ENCODE assay signal across 6 cellular contexts in the genomic region with DNA sequence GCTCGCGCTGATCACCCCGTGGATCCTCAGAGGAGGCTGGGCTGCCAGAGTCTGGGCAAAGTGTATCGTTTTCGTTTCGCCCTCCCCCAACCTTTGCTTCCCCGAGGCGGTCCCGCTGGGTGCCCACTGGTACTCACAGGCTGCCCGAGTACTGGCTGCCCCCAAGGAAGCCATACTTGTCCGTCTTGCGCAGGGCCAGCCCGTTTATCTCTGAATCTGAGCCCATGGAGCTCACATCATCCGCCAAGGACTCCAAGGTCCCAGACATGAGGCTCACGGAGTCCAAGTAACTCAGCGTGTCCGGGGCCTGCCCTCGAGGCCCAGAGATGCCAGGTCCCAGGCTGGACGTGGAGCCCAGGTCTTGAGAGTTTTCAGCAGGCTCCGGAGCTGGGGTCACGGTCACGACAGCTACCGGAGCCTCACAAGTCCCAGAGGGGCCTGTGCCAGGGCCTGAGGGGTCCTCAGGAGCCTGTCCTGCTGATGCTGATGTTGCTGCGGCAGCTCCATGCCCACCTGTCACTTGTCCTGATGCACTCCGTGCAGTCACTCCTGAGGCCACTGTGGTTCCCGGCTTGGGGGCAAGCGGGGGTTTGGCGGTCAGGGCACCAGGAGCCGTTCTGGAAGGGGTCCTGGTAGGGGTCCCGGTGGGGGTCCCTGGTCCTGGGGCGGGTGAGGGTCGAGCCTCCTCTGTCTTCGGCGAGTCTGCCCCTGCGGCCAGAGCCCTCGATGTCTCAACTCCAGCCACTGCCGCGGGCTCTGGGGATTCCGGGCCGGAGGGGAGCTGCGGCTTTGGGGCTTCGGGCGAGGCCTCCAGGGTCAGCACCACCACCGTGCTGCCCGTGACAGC. TPM values are rescaled to one million over a fixed set of nuclear protein-coding genes. Genes with fewer than 3 reads are reported as not detected.
DNase-seq lines count a peak whose midpoint lies in the region; ATAC-seq and TF ChIP-seq lines count a peak whose summit lies in the region.

No MANE protein-coding gene starts in this region.

- no peak for TF ChIP-seq CTCF in WTC11 (IDR thresholded peaks at IDR 0.05)

- no peaks in the 10 kb centered on the region for H3K27me3 ChIP-seq in CD4-positive, CD25-positive, alpha-beta regulatory T cell (ENCODE audit: control insufficient read depth, insufficient read depth, low read length)

- peaks cover 43% of the 10 kb centered on the region for H3K4me1 ChIP-seq in CD4-positive, CD25-positive, alpha-beta regulatory T cell (ENCODE audit: control insufficient read depth, insufficient read depth, low read length, poor library complexity, severe bottlenecking)

- H3K27me3 Mint-ChIP-seq in CD4-positive, CD25-positive, alpha-beta regulatory T cell: no peaks in the 10 kb centered on the region
- H3K27me3 Mint-ChIP-seq in WTC11 (ENCODE audit: low read depth): no peaks in the 10 kb centered on the region; the same call in 1 of the 2 replicates

- peak overlapping the region; percentile 72 for H3K27ac ChIP-seq in CD4-positive, CD25-positive, alpha-beta regulatory T cell (ENCODE audit: insufficient read depth, low read length, poor library complexity, severe bottlenecking)

- CTCF ChIA-PET in WTC11 (lab: Charles Lee): interaction anchor here (1.1 to 3.9 kb wide), 9 partner anchors 9 to 277 kb away, joined by 3 to 47 read pairs (median 5); partner anchors contain the start of genes DCTPP1, ZNF48 and ZNF771

- peaks cover 6 to 65% (median 43%) of the 10 kb centered on the region in 4 donors for H3K4me1 Mint-ChIP-seq in CD4-positive, CD25-positive, alpha-beta regulatory T cell
- peaks cover 34% of the 10 kb centered on the region for H3K4me1 Mint-ChIP-seq in WTC11

- peaks cover 11% of the 10 kb centered on the region for H3K36me3 Mint-ChIP-seq in CD4-positive, CD25-positive, alpha-beta regulatory T cell
- H3K36me3 Mint-ChIP-seq in WTC11: peaks cover 12% of the 10 kb centered on the region

- H3K4me3 Mint-ChIP-seq in CD4-positive, CD25-positive, alpha-beta regulatory T cell: peak overlapping the region; percentile 81 to 95 (median 87)
- H3K4me3 Mint-ChIP-seq in WTC11: peak overlapping the region; percentile 80

- H3K27ac Mint-ChIP-seq in CD4-positive, CD25-positive, alpha-beta regulatory T cell: peak overlapping the region; percentile 72 to 84 (median 80)
- no peak overlapping the region for H3K27ac Mint-ChIP-seq in WTC11

- H3K4me3 ChIP-seq in CD4-positive, CD25-positive, alpha-beta regulatory T cell (ENCODE audit: low read depth, low read length): peak overlapping the region; percentile 83

- POLR2A ChIA-PET in WTC11 (lab: Charles Lee): no interaction called here

- DNase-seq in CD4-positive, CD25-positive, alpha-beta regulatory T cell: peak in 1 of 3 donors; percentile 22
- DNase-seq in WTC11 (ENCODE audit: low spot score) (no peak), islet precursor cell (peak; percentile 60), NCI-H1930 (lab: John Stamatoyannopoulos, UW) (no peak)

- H3K9me3 Mint-ChIP-seq in CD4-positive, CD25-positive, alpha-beta regulatory T cell: no peaks in the 10 kb centered on the region
- H3K9me3 Mint-ChIP-seq in WTC11: no peaks in the 10 kb centered on the region

- no peaks in the 10 kb centered on the region for H3K9me3 ChIP-seq in CD4-positive, CD25-positive, alpha-beta regulatory T cell (ENCODE audit: control insufficient read depth in 2 of 2, low read length in 2 of 2)

- H3K36me3 ChIP-seq in CD4-positive, CD25-positive, alpha-beta regulatory T cell (ENCODE audit: control insufficient read depth, insufficient read depth, low read length): peaks cover 5% of the 10 kb centered on the region

- ATAC-seq in CD4-positive, CD25-positive, alpha-beta regulatory T cell (ENCODE audit: low read depth in 2 of 2): no peak
- ATAC-seq in WTC11 (no peak), HG03442 (IDR thresholded peaks at IDR 0.05; ENCODE audit: unreplicated experiment) (no peak), HG03139 (IDR thresholded peaks at IDR 0.05; ENCODE audit: unreplicated experiment) (no peak)

TF ChIP-seq in WTC11, 78 proteins besides CTCF, POLR2A, EP300 and RAD21 (continues in another document):
- TF ChIP-seq GABPB1 (CRISPR knock-in tag; IDR thresholded peaks at IDR 0.05) (peak; percentile 32; the same call in 1 of the 2 replicates), SP1 (CRISPR knock-in tag; conservative IDR thresholded peaks at IDR 0.05) (no peak), IRF1 (CRISPR knock-in tag; IDR thresholded peaks at IDR 0.05) (no peak), ZNF232 (CRISPR knock-in tag; IDR thresholded peaks at IDR 0.05) (no peak), FOXJ3 (CRISPR knock-in tag; IDR thresholded peaks at IDR 0.05; ENCODE audit: borderline replicate concordance) (no peak), ETV6 (CRISPR knock-in tag; IDR thresholded peaks at IDR 0.05) (no peak), CREB1 (CRISPR knock-in tag; IDR thresholded peaks at IDR 0.05) (no peak), ESRRA (CRISPR knock-in tag; IDR thresholded peaks at IDR 0.05; ENCODE audit: borderline replicate concordance) (no peak)
- TF ChIP-seq, protein P1, sequence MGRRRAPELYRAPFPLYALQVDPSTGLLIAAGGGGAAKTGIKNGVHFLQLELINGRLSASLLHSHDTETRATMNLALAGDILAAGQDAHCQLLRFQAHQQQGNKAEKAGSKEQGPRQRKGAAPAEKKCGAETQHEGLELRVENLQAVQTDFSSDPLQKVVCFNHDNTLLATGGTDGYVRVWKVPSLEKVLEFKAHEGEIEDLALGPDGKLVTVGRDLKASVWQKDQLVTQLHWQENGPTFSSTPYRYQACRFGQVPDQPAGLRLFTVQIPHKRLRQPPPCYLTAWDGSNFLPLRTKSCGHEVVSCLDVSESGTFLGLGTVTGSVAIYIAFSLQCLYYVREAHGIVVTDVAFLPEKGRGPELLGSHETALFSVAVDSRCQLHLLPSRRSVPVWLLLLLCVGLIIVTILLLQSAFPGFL (CRISPR knock-in tag; IDR thresholded peaks at IDR 0.05; ENCODE audit: borderline replicate concordance): 0 out of 2 replicates have a peak, but pooled peaks have one; percentile 38
- TF ChIP-seq, protein P2, sequence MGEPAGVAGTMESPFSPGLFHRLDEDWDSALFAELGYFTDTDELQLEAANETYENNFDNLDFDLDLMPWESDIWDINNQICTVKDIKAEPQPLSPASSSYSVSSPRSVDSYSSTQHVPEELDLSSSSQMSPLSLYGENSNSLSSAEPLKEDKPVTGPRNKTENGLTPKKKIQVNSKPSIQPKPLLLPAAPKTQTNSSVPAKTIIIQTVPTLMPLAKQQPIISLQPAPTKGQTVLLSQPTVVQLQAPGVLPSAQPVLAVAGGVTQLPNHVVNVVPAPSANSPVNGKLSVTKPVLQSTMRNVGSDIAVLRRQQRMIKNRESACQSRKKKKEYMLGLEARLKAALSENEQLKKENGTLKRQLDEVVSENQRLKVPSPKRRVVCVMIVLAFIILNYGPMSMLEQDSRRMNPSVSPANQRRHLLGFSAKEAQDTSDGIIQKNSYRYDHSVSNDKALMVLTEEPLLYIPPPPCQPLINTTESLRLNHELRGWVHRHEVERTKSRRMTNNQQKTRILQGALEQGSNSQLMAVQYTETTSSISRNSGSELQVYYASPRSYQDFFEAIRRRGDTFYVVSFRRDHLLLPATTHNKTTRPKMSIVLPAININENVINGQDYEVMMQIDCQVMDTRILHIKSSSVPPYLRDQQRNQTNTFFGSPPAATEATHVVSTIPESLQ (CRISPR knock-in tag; IDR thresholded peaks at IDR 0.05): no peak
- TF ChIP-seq, protein P3, sequence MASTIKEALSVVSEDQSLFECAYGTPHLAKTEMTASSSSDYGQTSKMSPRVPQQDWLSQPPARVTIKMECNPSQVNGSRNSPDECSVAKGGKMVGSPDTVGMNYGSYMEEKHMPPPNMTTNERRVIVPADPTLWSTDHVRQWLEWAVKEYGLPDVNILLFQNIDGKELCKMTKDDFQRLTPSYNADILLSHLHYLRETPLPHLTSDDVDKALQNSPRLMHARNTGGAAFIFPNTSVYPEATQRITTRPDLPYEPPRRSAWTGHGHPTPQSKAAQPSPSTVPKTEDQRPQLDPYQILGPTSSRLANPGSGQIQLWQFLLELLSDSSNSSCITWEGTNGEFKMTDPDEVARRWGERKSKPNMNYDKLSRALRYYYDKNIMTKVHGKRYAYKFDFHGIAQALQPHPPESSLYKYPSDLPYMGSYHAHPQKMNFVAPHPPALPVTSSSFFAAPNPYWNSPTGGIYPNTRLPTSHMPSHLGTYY (CRISPR knock-in tag; IDR thresholded peaks at IDR 0.05): no peak

RNA-seq across cellular contexts. Expression of gene TBC1D10B, which starts 1.0 kb away (rescaled TPM):
- 32.2 TPM for total RNA-seq in CD4-positive, CD25-positive, alpha-beta regulatory T cell
- polyA plus RNA-seq in CD4-positive, CD25-positive, alpha-beta regulatory T cell: 10 to 100 TPM in 1 of 4 donors, 1 to 10 TPM in 3; 7.1 to 11.7 (median 8.2) TPM
- 33.4 to 40.5 TPM (median 34.6 TPM) in 3 replicates for total RNA-seq in WTC11 (2021)

RNA-seq across cellular contexts. Expression of gene MYL11, which starts 5.3 kb away (rescaled TPM):
- total RNA-seq in CD4-positive, CD25-positive, alpha-beta regulatory T cell: 4.1 TPM
- 1 to 10 TPM in 1 of 4 donors, not detected in 3; 1.7 TPM for polyA plus RNA-seq in CD4-positive, CD25-positive, alpha-beta regulatory T cell
- total RNA-seq in WTC11 (2021): 0.80 to 1.3 TPM (median 0.85 TPM) in 3 replicates

RNA-seq across cellular contexts. Expression of gene SEPTIN1, which starts 13.0 kb away (rescaled TPM):
- 198 TPM for total RNA-seq in CD4-positive, CD25-positive, alpha-beta regulatory T cell
- polyA plus RNA-seq in CD4-positive, CD25-positive, alpha-beta regulatory T cell: 100 to 1,000 TPM; 157 to 205 (median 170) TPM
- total RNA-seq in WTC11 (2021): 2.3 to 2.7 TPM (median 2.6 TPM) in 3 replicates

RNA-seq across cellular contexts. Expression of gene CD2BP2, which starts 14.2 kb away (rescaled TPM):
- 46.7 TPM for total RNA-seq in CD4-positive, CD25-positive, alpha-beta regulatory T cell
- 10 to 100 TPM; 33.5 to 42.1 (median 37.2) TPM for polyA plus RNA-seq in CD4-positive, CD25-positive, alpha-beta regulatory T cell
- 51.0 to 56.6 TPM (median 51.1 TPM) in 3 replicates for total RNA-seq in WTC11 (2021)

RNA-seq across cellular contexts. Expression of gene ZNF48, which starts 25.9 kb away (rescaled TPM):
- 6.0 TPM for total RNA-seq in CD4-positive, CD25-positive, alpha-beta regulatory T cell
- 1 to 10 TPM; 4.5 to 8.0 (median 6.7) TPM for polyA plus RNA-seq in CD4-positive, CD25-positive, alpha-beta regulatory T cell
- 31.3 to 39.3 TPM (median 32.1 TPM) in 3 replicates for total RNA-seq in WTC11 (2021)

Comparison
In these comparisons a context has a peak if more than half of its experiments do, and no peak if none do; other contexts are left out.
1. RNA of gene SEPTIN1, which starts 13.0 kb away (total RNA-seq): 198 TPM in CD4-positive, CD25-positive, alpha-beta regulatory T cell (single experiment); 2.3 to 2.7 TPM in WTC11; every median in the first group is over 10 times any median in the second.